10 cellular contexts compared by ENCODE assay signal in genomic region chr3:188362405-188362831, GRCh38.
DNase-seq lines count a peak whose midpoint lies in the region; TF ChIP-seq lines count a peak whose summit lies in the region.
"Had no signal": no experiment of that assay in that cellular context is flagged by ENCODE, and none has a peak within 500 bp of the region (broad histone marks: within the 10 kb centered on the region; RNA-seq: fewer than 3 reads in every experiment).

No MANE protein-coding gene starts in this region.

- WGBS in thyroid gland, 2 donors = 67 to 71% methylated on average over 10 of the region's 10 CpGs

- intact Hi-C loops in thyroid gland (cut with DNase I) = no loop called here

- TF ChIP-seq CTCF in fibroblast of pulmonary artery (IDR thresholded peaks at IDR 0.05; ENCODE audit: low read length, missing control alignments) = peak; percentile 30
- TF ChIP-seq CTCF in thyroid gland (IDR thresholded peaks at IDR 0.05) = no peak

- no peaks in the 10 kb centered on the region for H3K9me3 ChIP-seq in thyroid gland

- H3K4me1 ChIP-seq in thyroid gland = no peaks in the 10 kb centered on the region

- no peak for TF ChIP-seq POLR2A in thyroid gland (IDR thresholded peaks at IDR 0.05)

- no peak overlapping the region for H3K27ac ChIP-seq in thyroid gland

- DNase-seq in GM04504 (ENCODE audit: low read depth) (peak; percentile 80), RPMI7951 (ENCODE audit: low read depth) (peak; percentile 90), fibroblast of pulmonary artery (ENCODE audit: low read depth) (peak; percentile 94), skeletal muscle cell (ENCODE audit: low read depth) (peak; percentile 46), thyroid gland (no peak), NCI-H1092 treated with DMSO at 0.1 percent for 48 hours (lab: John Stamatoyannopoulos, UW) (no peak), H7 (no peak)
- no peak for DNase-seq in activated CD4-positive, alpha-beta T cell treated with anti-CD3 and anti-CD28 coated beads, Interleukin-2, amount 50 U/mL, for 48 hours
- DNase-seq: cerebellar nuclear complex, NCI-H748 treated with DMSO at 0.1 percent for 48 hours had no signal

- no peaks in the 10 kb centered on the region for H3K27me3 ChIP-seq in thyroid gland
- no peaks in the 10 kb centered on the region for H3K27me3 ChIP-seq in H7 (ENCODE audit: control insufficient read depth, insufficient read depth, low read length)

- H3K36me3 ChIP-seq in thyroid gland (no peaks in the 10 kb centered on the region), H7 (replicated peaks; ENCODE audit: control insufficient read depth, insufficient read depth, low read length) (no peaks in the 10 kb centered on the region)

- H3K4me3 ChIP-seq in fibroblast of pulmonary artery (replicated peaks; ENCODE audit: low read depth, low read length) = no peak overlapping the region
- no peak overlapping the region for H3K4me3 ChIP-seq in skeletal muscle cell (ENCODE audit: low read depth, low read length)
- H3K4me3 ChIP-seq in thyroid gland (replicated peaks in 1 of 3) = no peak overlapping the region
- H3K4me3 ChIP-seq in H7 (ENCODE audit: insufficient read depth, low read depth, low read length) = no peak overlapping the region

Comparison
In these comparisons a context has a peak if more than half of its experiments do, and no peak if none do; other contexts are left out.
1. DNase-seq: peak in GM04504 (single experiment), RPMI7951 (single experiment), fibroblast of pulmonary artery (single experiment) and skeletal muscle cell (single experiment); none in thyroid gland (0 of 2), NCI-H1092 treated with DMSO at 0.1 percent for 48 hours (single experiment), activated CD4-positive, alpha-beta T cell treated with anti-CD3 and anti-CD28 coated beads, Interleukin-2, amount 50 U/mL, for 48 hours (0 of 2) and H7 (single experiment).